Comparison of ENCODE assay signal across 17 cellular contexts in genomic region chr12:93108958-93109357, GRCh38.
DNase-seq lines count a peak whose midpoint lies in the region; ATAC-seq and TF ChIP-seq lines count a peak whose summit lies in the region.
"Had no signal": no experiment of that assay in that cellular context is flagged by ENCODE, and none has a peak within 500 bp of the region (broad histone marks: within the 10 kb centered on the region; RNA-seq: fewer than 3 reads in every experiment).

No MANE protein-coding gene starts in this region.

- DNase-seq in CMK (ENCODE audit: low read depth) = peak; percentile 3
- peak; percentile 88 for DNase-seq in NCI-H82 treated with DMSO at 0.1 percent for 48 hours (lab: John Stamatoyannopoulos, UW; ENCODE audit: unreplicated experiment)
- DNase-seq in esophagus muscularis mucosa (ENCODE audit: extremely low spot score) = no peak
- DNase-seq in osteocyte (ENCODE audit: extremely low spot score, unreplicated experiment) = no peak
- DNase-seq in OCI-M2 (lab: John Stamatoyannopoulos, UW; ENCODE audit: unreplicated experiment) = no peak
- no peak for DNase-seq in trophoblast cell
- DNase-seq: colonic mucosa, foreskin keratinocyte, NCI-H1048, pancreas, PC-3 had no signal

- H4K91ac ChIP-seq in trophoblast cell (ENCODE audit: low read depth, low read length) = no peak overlapping the region

- H3K9me3 Mint-ChIP-seq in osteocyte (ENCODE audit: unreplicated experiment) = no peaks in the 10 kb centered on the region
- H3K9me3 Mint-ChIP-seq: type B pancreatic cell had no signal

- TF ChIP-seq EP300 in esophagus muscularis mucosa (IDR thresholded peaks at IDR 0.05) = no peak

- H2AK5ac ChIP-seq in trophoblast cell (ENCODE audit: low read length) = no peak overlapping the region

- H3K9me3 ChIP-seq in esophagus muscularis mucosa (no peaks in the 10 kb centered on the region), trophoblast cell (ENCODE audit: insufficient read depth, low read depth, low read length) (no peaks in the 10 kb centered on the region)
- H3K9me3 ChIP-seq: colonic mucosa, pancreas had no signal

- ATAC-seq in GM19351 (IDR thresholded peaks at IDR 0.05; ENCODE audit: unreplicated experiment) (no peak), HG02970 (IDR thresholded peaks at IDR 0.05; ENCODE audit: low FRiP score, unreplicated experiment) (no peak)
- ATAC-seq: foreskin keratinocyte, pancreas, PC-3 had no signal

- H3K79me1 ChIP-seq in trophoblast cell (ENCODE audit: low read length) = no peaks in the 10 kb centered on the region

- peak overlapping the region; percentile 54 to 83 (median 71) for H3K27ac ChIP-seq in esophagus muscularis mucosa (replicated peaks in 1 of 4)
- no peak overlapping the region for H3K27ac ChIP-seq in trophoblast cell (ENCODE audit: low read depth, low read length)
- H3K27ac ChIP-seq: colonic mucosa, foreskin keratinocyte, pancreas, VCaP had no signal

- H3K27me3 ChIP-seq in esophagus muscularis mucosa (no peaks in the 10 kb centered on the region), trophoblast cell (ENCODE audit: insufficient read depth, low read length) (no peaks in the 10 kb centered on the region)
- H3K27me3 ChIP-seq: colonic mucosa, foreskin keratinocyte, pancreas had no signal

- H3K18ac ChIP-seq in trophoblast cell (ENCODE audit: low read length) = no peak overlapping the region

- H3K4me3 Mint-ChIP-seq in osteocyte (ENCODE audit: unreplicated experiment) = no peak overlapping the region
- H3K4me3 Mint-ChIP-seq: activated naive CD8-positive, alpha-beta T cell; IgD-negative memory B cell; type B pancreatic cell had no signal

- no peak overlapping the region for H3K23ac ChIP-seq in trophoblast cell (ENCODE audit: low read length)

- no peak overlapping the region for H3K14ac ChIP-seq in trophoblast cell (ENCODE audit: low read length)

- H2BK120ac ChIP-seq in trophoblast cell (ENCODE audit: insufficient read depth, low read length, poor library complexity) = no peak overlapping the region

- no peaks in the 10 kb centered on the region for H3K79me2 ChIP-seq in trophoblast cell (ENCODE audit: control insufficient read depth, insufficient read depth, low read length, poor library complexity)

- H3K9ac ChIP-seq in trophoblast cell (ENCODE audit: low read length) = no peak overlapping the region

- H4K8ac ChIP-seq in trophoblast cell (ENCODE audit: low read depth, low read length) = no peak overlapping the region

- H3K4me1 Mint-ChIP-seq in osteocyte (ENCODE audit: unreplicated experiment) = peaks cover 55% of the 10 kb centered on the region

- H3K36me3 Mint-ChIP-seq in osteocyte (ENCODE audit: unreplicated experiment) = no peaks in the 10 kb centered on the region
- H3K36me3 Mint-ChIP-seq: activated naive CD8-positive, alpha-beta T cell; IgD-negative memory B cell; type B pancreatic cell had no signal

- no peak overlapping the region for H2BK5ac ChIP-seq in trophoblast cell (ENCODE audit: low read depth, low read length, poor library complexity)

- H3K4me2 ChIP-seq in trophoblast cell (ENCODE audit: low read length) = no peak overlapping the region

- TF ChIP-seq CTCF in esophagus muscularis mucosa (IDR thresholded peaks at IDR 0.05) (no peak), osteocyte (IDR thresholded peaks at IDR 0.05) (no peak)

- H2BK12ac ChIP-seq in trophoblast cell (ENCODE audit: low read length) = no peak overlapping the region

- no peak overlapping the region for H3K4me3 ChIP-seq in esophagus muscularis mucosa
- H3K4me3 ChIP-seq in trophoblast cell (ENCODE audit: low read depth, low read length) = no peak overlapping the region
- H3K4me3 ChIP-seq: colonic mucosa, pancreas had no signal

- TF ChIP-seq POLR2A in esophagus muscularis mucosa (IDR thresholded peaks at IDR 0.05; ENCODE audit: low read depth) = no peak

- H3K27ac Mint-ChIP-seq in osteocyte (ENCODE audit: unreplicated experiment) = peak overlapping the region; percentile 63
- H3K27ac Mint-ChIP-seq: IgD-negative memory B cell, type B pancreatic cell had no signal

- intact Hi-C loops in esophagus muscularis mucosa (cut with DNase I) = no loop called here

- no peaks in the 10 kb centered on the region for H3K27me3 Mint-ChIP-seq in osteocyte (ENCODE audit: unreplicated experiment)
- H3K27me3 Mint-ChIP-seq: activated naive CD8-positive, alpha-beta T cell; IgD-negative memory B cell; type B pancreatic cell had no signal

- no peaks in the 10 kb centered on the region for H3K36me3 ChIP-seq in esophagus muscularis mucosa
- H3K36me3 ChIP-seq in trophoblast cell (ENCODE audit: control insufficient read depth in 1 of 2, insufficient read depth in 2 of 2, low read length in 2 of 2) = no peaks in the 10 kb centered on the region
- H3K36me3 ChIP-seq: colonic mucosa, pancreas had no signal

- H3K4me1 ChIP-seq in esophagus muscularis mucosa = peaks cover 26 to 75% (median 62%) of the 10 kb centered on the region in 4 donors
- peaks cover 2 to 9% of the 10 kb centered on the region in 2 experiments for H3K4me1 ChIP-seq in trophoblast cell (ENCODE audit: control insufficient read depth in 1 of 2, insufficient read depth in 2 of 2, low read length in 2 of 2)
- H3K4me1 ChIP-seq: colonic mucosa, pancreas had no signal

- no peak overlapping the region for H3K4ac ChIP-seq in trophoblast cell (ENCODE audit: low read depth, low read length)

- H4K12ac ChIP-seq in trophoblast cell (ENCODE audit: low read depth, low read length) = no peak overlapping the region

- 43% methylated on average over 3 of the region's 3 CpGs for WGBS in esophagus muscularis mucosa
- WGBS in trophoblast cell (ENCODE audit: extremely low coverage, insufficient coverage, insufficient read length) = no CpG with 5 or more reads among the region's 3 CpGs

- no peak overlapping the region for H2AFZ ChIP-seq in trophoblast cell (ENCODE audit: insufficient read depth, low read length, poor library complexity)

Comparison
In these comparisons a context has a peak if more than half of its experiments do, and no peak if none do; other contexts are left out.
1. DNase-seq: peak in CMK (single experiment) and NCI-H82 treated with DMSO at 0.1 percent for 48 hours (single experiment); none in esophagus muscularis mucosa (single experiment), osteocyte (single experiment), OCI-M2 (single experiment) and trophoblast cell (0 of 2).